1 cellular context compared by ENCODE assay signal in genomic region chr4:1248262-1249147, GRCh38.
TF ChIP-seq lines count a peak whose summit lies in the region.

CTBP1 (minus strand) TSS chr4:1249130; CDS start chr4:1241331, 7,799 bp downstream.

TF ChIP-seq in GM12878, 131 proteins besides CTCF, POLR2A, EP300 and RAD21 (continued from another document):
- no peak for TF ChIP-seq CEBPZ (IDR thresholded peaks at IDR 0.05; ENCODE audit: low read depth, low read length)
- TF ChIP-seq TCF3 (IDR thresholded peaks at IDR 0.05; ENCODE audit: borderline replicate concordance, insufficient read depth, low read depth, low read length): no peak
- TF ChIP-seq ETV6 (conservative IDR thresholded peaks at IDR 0.05 in 1 of 2, IDR thresholded peaks at IDR 0.05 in 1 of 2; ENCODE audit: borderline replicate concordance in 1 of 2, low read depth in 1 of 2): no peak
- peak; percentile 71 for TF ChIP-seq KLF5 (IDR thresholded peaks at IDR 0.05; ENCODE audit: partially characterized antibody)
- peak; percentile 16; the same call in 1 of the 2 replicates for TF ChIP-seq NFXL1 (IDR thresholded peaks at IDR 0.05; ENCODE audit: borderline replicate concordance)
- peak; percentile 82 for TF ChIP-seq DPF2 (IDR thresholded peaks at IDR 0.05)
- TF ChIP-seq ATF7 (IDR thresholded peaks at IDR 0.05; ENCODE audit: low read depth): no peak
- no peak for TF ChIP-seq ZNF384 (IDR thresholded peaks at IDR 0.05; ENCODE audit: borderline replicate concordance, low read depth, low read length)
- no peak for TF ChIP-seq CUX1 (IDR thresholded peaks at IDR 0.05; ENCODE audit: insufficient replicate concordance, low read depth, low read length)
- TF ChIP-seq IRF3 (IDR thresholded peaks at IDR 0.05): no peak
- TF ChIP-seq POLR2AphosphoS5 (IDR thresholded peaks at IDR 0.05; ENCODE audit: low read length): peak; percentile 50; the same call in 1 of the 2 replicates
- TF ChIP-seq ZNF592 (IDR thresholded peaks at IDR 0.05): no peak
